1 cellular context compared by ENCODE assay signal in genomic region chr16:68749424-68749823, GRCh38.
A peak's percentile ranks its signal among the peaks of the same experiment; 100 is the strongest.
TF ChIP-seq lines count a peak whose summit lies in the region.

No MANE protein-coding gene starts in this region.

TF ChIP-seq in HepG2, 621 proteins besides CTCF, POLR2A, EP300 and RAD21 (continued from another document and continues in another):
- TF ChIP-seq, protein P1, sequence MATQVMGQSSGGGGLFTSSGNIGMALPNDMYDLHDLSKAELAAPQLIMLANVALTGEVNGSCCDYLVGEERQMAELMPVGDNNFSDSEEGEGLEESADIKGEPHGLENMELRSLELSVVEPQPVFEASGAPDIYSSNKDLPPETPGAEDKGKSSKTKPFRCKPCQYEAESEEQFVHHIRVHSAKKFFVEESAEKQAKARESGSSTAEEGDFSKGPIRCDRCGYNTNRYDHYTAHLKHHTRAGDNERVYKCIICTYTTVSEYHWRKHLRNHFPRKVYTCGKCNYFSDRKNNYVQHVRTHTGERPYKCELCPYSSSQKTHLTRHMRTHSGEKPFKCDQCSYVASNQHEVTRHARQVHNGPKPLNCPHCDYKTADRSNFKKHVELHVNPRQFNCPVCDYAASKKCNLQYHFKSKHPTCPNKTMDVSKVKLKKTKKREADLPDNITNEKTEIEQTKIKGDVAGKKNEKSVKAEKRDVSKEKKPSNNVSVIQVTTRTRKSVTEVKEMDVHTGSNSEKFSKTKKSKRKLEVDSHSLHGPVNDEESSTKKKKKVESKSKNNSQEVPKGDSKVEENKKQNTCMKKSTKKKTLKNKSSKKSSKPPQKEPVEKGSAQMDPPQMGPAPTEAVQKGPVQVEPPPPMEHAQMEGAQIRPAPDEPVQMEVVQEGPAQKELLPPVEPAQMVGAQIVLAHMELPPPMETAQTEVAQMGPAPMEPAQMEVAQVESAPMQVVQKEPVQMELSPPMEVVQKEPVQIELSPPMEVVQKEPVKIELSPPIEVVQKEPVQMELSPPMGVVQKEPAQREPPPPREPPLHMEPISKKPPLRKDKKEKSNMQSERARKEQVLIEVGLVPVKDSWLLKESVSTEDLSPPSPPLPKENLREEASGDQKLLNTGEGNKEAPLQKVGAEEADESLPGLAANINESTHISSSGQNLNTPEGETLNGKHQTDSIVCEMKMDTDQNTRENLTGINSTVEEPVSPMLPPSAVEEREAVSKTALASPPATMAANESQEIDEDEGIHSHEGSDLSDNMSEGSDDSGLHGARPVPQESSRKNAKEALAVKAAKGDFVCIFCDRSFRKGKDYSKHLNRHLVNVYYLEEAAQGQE (IDR thresholded peaks at IDR 0.05; ENCODE audit: borderline replicate concordance in 1 of 2, low read depth in 1 of 2, low read length in 2 of 2): no peak
- TF ChIP-seq JDP2 (CRISPR knock-in tag; IDR thresholded peaks at IDR 0.05; ENCODE audit: borderline replicate concordance) (no peak), ZMAT3 (CRISPR knock-in tag; conservative IDR thresholded peaks at IDR 0.05) (no peak), ATM (IDR thresholded peaks at IDR 0.05; ENCODE audit: borderline replicate concordance) (no peak), ZNF773 (CRISPR knock-in tag; IDR thresholded peaks at IDR 0.05; ENCODE audit: borderline replicate concordance) (no peak), ARHGAP35 (CRISPR knock-in tag; IDR thresholded peaks at IDR 0.05; ENCODE audit: borderline replicate concordance) (no peak), NPAS2 (CRISPR knock-in tag; IDR thresholded peaks at IDR 0.05; ENCODE audit: borderline replicate concordance) (no peak), ZNF331 (CRISPR knock-in tag; IDR thresholded peaks at IDR 0.05) (peak; percentile 67), MIER3 (CRISPR knock-in tag; IDR thresholded peaks at IDR 0.05; ENCODE audit: borderline replicate concordance) (no peak), POLR2AphosphoS2 (IDR thresholded peaks at IDR 0.05; ENCODE audit: low read depth, low read length) (no peak), ZNF441 (CRISPR knock-in tag; IDR thresholded peaks at IDR 0.05; ENCODE audit: borderline replicate concordance) (no peak), ZNF746 (CRISPR knock-in tag; IDR thresholded peaks at IDR 0.05) (no peak), AKAP8 (CRISPR knock-in tag; IDR thresholded peaks at IDR 0.05) (no peak), ZNF577 (CRISPR knock-in tag; IDR thresholded peaks at IDR 0.05; ENCODE audit: borderline replicate concordance, low read depth) (no peak), ZNF383 (CRISPR knock-in tag; IDR thresholded peaks at IDR 0.05; ENCODE audit: borderline replicate concordance) (no peak), XRCC5 (optimal IDR thresholded peaks at IDR 0.05; ENCODE audit: low read length) (no peak), CEBPZ (IDR thresholded peaks at IDR 0.05; ENCODE audit: low read length) (no peak), CBX1 (IDR thresholded peaks at IDR 0.05; ENCODE audit: low read depth) (no peak), DNMT1 (CRISPR knock-in tag; IDR thresholded peaks at IDR 0.05) (no peak), CREB1 (IDR thresholded peaks at IDR 0.05) (no peak), CREB1 (CRISPR knock-in tag; IDR thresholded peaks at IDR 0.05) (no peak), SMAD3 (CRISPR knock-in tag; IDR thresholded peaks at IDR 0.05) (no peak), ZGPAT (CRISPR knock-in tag; IDR thresholded peaks at IDR 0.05) (peak; percentile 74), ZSCAN22 (CRISPR knock-in tag; IDR thresholded peaks at IDR 0.05) (no peak), SALL2 (CRISPR knock-in tag; IDR thresholded peaks at IDR 0.05) (no peak), PRMT3 (CRISPR knock-in tag; IDR thresholded peaks at IDR 0.05; ENCODE audit: borderline replicate concordance, low read depth) (no peak), ZNF292 (CRISPR knock-in tag; IDR thresholded peaks at IDR 0.05; ENCODE audit: borderline replicate concordance, low read depth) (peak; percentile 61; the same call in 1 of the 2 replicates), RCOR2 (CRISPR knock-in tag; IDR thresholded peaks at IDR 0.05) (peak; percentile 48; the same call in 1 of the 2 replicates), AHR (CRISPR knock-in tag; IDR thresholded peaks at IDR 0.05) (no peak), FOXC1 (CRISPR knock-in tag; IDR thresholded peaks at IDR 0.05; ENCODE audit: borderline replicate concordance) (no peak), RFXAP (CRISPR knock-in tag; IDR thresholded peaks at IDR 0.05; ENCODE audit: borderline replicate concordance) (no peak), CBFB (CRISPR knock-in tag; IDR thresholded peaks at IDR 0.05) (peak; percentile 65; the same call in 1 of the 2 replicates), ZNF691 (CRISPR knock-in tag; IDR thresholded peaks at IDR 0.05; ENCODE audit: borderline replicate concordance, low read depth) (no peak), ZNF296 (CRISPR knock-in tag; conservative IDR thresholded peaks at IDR 0.05) (no peak), KDM5A (IDR thresholded peaks at IDR 0.05; ENCODE audit: borderline replicate concordance, low read length) (no peak), MAF1 (CRISPR knock-in tag; IDR thresholded peaks at IDR 0.05; ENCODE audit: borderline replicate concordance) (no peak), ZNF30 (CRISPR knock-in tag; IDR thresholded peaks at IDR 0.05) (no peak)
- TF ChIP-seq, protein P2, sequence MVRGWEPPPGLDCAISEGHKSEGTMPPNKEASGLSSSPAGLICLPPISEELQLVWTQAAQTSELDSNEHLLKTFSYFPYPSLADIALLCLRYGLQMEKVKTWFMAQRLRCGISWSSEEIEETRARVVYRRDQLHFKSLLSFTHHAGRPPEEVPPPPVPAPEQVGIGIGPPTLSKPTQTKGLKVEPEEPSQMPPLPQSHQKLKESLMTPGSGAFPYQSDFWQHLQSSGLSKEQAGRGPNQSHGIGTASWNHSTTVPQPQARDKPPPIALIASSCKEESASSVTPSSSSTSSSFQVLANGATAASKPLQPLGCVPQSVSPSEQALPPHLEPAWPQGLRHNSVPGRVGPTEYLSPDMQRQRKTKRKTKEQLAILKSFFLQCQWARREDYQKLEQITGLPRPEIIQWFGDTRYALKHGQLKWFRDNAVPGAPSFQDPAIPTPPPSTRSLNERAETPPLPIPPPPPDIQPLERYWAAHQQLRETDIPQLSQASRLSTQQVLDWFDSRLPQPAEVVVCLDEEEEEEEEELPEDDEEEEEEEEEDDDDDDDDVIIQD (CRISPR knock-in tag; IDR thresholded peaks at IDR 0.05; ENCODE audit: low read depth): no peak; the same call in 1 of the 2 replicates
- TF ChIP-seq, protein P3, sequence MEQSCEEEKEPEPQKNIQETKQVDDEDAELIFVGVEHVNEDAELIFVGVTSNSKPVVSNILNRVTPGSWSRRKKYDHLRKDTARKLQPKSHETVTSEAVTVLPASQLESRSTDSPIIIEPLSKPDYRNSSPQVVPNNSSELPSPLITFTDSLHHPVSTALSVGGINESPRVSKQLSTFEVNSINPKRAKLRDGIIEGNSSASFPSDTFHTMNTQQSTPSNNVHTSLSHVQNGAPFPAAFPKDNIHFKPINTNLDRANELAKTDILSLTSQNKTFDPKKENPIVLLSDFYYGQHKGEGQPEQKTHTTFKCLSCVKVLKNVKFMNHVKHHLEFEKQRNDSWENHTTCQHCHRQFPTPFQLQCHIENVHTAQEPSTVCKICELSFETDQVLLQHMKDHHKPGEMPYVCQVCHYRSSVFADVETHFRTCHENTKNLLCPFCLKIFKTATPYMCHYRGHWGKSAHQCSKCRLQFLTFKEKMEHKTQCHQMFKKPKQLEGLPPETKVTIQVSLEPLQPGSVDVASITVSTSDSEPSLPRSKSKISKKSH (CRISPR knock-in tag; IDR thresholded peaks at IDR 0.05; ENCODE audit: borderline replicate concordance): no peak
- TF ChIP-seq, protein P4, sequence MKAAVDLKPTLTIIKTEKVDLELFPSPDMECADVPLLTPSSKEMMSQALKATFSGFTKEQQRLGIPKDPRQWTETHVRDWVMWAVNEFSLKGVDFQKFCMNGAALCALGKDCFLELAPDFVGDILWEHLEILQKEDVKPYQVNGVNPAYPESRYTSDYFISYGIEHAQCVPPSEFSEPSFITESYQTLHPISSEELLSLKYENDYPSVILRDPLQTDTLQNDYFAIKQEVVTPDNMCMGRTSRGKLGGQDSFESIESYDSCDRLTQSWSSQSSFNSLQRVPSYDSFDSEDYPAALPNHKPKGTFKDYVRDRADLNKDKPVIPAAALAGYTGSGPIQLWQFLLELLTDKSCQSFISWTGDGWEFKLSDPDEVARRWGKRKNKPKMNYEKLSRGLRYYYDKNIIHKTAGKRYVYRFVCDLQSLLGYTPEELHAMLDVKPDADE (CRISPR knock-in tag; IDR thresholded peaks at IDR 0.05): no peak
- TF ChIP-seq, protein P5, sequence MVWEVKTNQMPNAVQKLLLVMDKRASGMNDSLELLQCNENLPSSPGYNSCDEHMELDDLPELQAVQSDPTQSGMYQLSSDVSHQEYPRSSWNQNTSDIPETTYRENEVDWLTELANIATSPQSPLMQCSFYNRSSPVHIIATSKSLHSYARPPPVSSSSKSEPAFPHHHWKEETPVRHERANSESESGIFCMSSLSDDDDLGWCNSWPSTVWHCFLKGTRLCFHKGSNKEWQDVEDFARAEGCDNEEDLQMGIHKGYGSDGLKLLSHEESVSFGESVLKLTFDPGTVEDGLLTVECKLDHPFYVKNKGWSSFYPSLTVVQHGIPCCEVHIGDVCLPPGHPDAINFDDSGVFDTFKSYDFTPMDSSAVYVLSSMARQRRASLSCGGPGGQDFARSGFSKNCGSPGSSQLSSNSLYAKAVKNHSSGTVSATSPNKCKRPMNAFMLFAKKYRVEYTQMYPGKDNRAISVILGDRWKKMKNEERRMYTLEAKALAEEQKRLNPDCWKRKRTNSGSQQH (CRISPR knock-in tag; IDR thresholded peaks at IDR 0.05; ENCODE audit: low read depth): peak; percentile 44; the same call in 1 of the 2 replicates
- TF ChIP-seq, protein P6, sequence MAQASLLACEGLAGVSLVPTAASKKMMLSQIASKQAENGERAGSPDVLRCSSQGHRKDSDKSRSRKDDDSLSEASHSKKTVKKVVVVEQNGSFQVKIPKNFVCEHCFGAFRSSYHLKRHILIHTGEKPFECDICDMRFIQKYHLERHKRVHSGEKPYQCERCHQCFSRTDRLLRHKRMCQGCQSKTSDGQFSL (CRISPR knock-in tag; IDR thresholded peaks at IDR 0.05): no peak
- TF ChIP-seq, protein P7, sequence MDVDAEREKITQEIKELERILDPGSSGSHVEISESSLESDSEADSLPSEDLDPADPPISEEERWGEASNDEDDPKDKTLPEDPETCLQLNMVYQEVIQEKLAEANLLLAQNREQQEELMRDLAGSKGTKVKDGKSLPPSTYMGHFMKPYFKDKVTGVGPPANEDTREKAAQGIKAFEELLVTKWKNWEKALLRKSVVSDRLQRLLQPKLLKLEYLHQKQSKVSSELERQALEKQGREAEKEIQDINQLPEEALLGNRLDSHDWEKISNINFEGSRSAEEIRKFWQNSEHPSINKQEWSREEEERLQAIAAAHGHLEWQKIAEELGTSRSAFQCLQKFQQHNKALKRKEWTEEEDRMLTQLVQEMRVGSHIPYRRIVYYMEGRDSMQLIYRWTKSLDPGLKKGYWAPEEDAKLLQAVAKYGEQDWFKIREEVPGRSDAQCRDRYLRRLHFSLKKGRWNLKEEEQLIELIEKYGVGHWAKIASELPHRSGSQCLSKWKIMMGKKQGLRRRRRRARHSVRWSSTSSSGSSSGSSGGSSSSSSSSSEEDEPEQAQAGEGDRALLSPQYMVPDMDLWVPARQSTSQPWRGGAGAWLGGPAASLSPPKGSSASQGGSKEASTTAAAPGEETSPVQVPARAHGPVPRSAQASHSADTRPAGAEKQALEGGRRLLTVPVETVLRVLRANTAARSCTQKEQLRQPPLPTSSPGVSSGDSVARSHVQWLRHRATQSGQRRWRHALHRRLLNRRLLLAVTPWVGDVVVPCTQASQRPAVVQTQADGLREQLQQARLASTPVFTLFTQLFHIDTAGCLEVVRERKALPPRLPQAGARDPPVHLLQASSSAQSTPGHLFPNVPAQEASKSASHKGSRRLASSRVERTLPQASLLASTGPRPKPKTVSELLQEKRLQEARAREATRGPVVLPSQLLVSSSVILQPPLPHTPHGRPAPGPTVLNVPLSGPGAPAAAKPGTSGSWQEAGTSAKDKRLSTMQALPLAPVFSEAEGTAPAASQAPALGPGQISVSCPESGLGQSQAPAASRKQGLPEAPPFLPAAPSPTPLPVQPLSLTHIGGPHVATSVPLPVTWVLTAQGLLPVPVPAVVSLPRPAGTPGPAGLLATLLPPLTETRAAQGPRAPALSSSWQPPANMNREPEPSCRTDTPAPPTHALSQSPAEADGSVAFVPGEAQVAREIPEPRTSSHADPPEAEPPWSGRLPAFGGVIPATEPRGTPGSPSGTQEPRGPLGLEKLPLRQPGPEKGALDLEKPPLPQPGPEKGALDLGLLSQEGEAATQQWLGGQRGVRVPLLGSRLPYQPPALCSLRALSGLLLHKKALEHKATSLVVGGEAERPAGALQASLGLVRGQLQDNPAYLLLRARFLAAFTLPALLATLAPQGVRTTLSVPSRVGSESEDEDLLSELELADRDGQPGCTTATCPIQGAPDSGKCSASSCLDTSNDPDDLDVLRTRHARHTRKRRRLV (CRISPR knock-in tag; IDR thresholded peaks at IDR 0.05): no peak
